Comparison of ENCODE assay signal across 1 cellular context in genomic region chr11:117187428-117187798, GRCh38.
TF ChIP-seq lines count a peak whose summit lies in the region.

No MANE protein-coding gene starts in this region.

TF ChIP-seq in GM23338, 12 proteins besides CTCF, POLR2A, EP300 and RAD21 (continued from another document):
- TF ChIP-seq REST (IDR thresholded peaks at IDR 0.05; ENCODE audit: unreplicated experiment) (no peak), NANOG (IDR thresholded peaks at IDR 0.05; ENCODE audit: borderline replicate concordance) (no peak)
